ENCODE assay signal across 1 cellular context in the genomic region with DNA sequence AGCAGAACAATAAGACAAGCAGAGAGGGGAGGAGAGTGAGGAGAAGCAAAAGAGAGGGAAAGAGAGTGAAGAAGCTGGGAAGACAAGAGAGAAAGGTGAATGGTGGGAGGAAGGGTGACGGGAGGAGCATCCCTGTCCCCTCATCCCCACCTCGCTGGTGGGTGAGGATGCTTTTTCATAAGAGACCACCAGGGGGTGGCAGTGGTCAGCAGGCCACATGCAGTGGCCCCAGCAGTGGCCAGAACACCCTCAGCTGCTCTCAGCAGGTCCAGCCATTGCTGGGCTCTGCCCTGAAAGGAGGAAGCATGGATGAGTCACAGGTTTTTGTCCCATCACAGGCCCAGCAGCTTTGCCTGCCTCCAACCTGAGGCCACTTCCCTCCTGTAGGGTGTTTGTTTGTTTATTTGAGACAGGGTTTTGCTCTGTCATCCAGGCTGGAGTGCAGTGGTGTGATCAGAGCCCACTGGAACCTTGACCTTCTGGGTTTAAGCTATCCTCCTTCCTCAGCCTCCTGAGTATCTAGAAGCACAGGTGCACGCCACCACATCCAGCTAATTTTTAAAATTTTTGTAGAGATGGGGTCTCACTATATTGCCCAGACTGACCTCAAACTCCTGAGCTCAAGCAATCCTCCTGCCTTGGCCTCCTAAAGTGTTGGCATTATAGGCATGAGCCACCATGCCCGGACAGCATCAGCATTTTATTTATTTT.
TF ChIP-seq lines count a peak whose summit lies in the region.

No MANE protein-coding gene starts in this region.

TF ChIP-seq in HepG2, 621 proteins besides CTCF, POLR2A, EP300 and RAD21 (continued from another document and continues in another):
- TF ChIP-seq, protein P1, sequence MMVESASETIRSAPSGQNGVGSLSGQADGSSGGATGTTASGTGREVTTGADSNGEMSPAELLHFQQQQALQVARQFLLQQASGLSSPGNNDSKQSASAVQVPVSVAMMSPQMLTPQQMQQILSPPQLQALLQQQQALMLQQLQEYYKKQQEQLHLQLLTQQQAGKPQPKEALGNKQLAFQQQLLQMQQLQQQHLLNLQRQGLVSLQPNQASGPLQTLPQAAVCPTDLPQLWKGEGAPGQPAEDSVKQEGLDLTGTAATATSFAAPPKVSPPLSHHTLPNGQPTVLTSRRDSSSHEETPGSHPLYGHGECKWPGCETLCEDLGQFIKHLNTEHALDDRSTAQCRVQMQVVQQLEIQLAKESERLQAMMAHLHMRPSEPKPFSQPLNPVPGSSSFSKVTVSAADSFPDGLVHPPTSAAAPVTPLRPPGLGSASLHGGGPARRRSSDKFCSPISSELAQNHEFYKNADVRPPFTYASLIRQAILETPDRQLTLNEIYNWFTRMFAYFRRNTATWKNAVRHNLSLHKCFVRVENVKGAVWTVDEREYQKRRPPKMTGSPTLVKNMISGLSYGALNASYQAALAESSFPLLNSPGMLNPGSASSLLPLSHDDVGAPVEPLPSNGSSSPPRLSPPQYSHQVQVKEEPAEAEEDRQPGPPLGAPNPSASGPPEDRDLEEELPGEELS (CRISPR knock-in tag; IDR thresholded peaks at IDR 0.05): peak; percentile 58
- peak; percentile 72 for TF ChIP-seq MIER3 (CRISPR knock-in tag; IDR thresholded peaks at IDR 0.05; ENCODE audit: borderline replicate concordance)
- peak; percentile 72 for TF ChIP-seq ZBTB38 (CRISPR knock-in tag; IDR thresholded peaks at IDR 0.05)
- TF ChIP-seq, protein P2, sequence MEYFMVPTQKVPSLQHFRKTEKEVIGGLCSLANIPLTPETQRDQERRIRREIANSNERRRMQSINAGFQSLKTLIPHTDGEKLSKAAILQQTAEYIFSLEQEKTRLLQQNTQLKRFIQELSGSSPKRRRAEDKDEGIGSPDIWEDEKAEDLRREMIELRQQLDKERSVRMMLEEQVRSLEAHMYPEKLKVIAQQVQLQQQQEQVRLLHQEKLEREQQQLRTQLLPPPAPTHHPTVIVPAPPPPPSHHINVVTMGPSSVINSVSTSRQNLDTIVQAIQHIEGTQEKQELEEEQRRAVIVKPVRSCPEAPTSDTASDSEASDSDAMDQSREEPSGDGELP (IDR thresholded peaks at IDR 0.05; ENCODE audit: borderline replicate concordance, low read depth): peak; percentile 85; the same call in 1 of the 2 replicates
- TF ChIP-seq SSRP1 (CRISPR knock-in tag; IDR thresholded peaks at IDR 0.05): peak; percentile 83
- TF ChIP-seq HMG20A (CRISPR knock-in tag; IDR thresholded peaks at IDR 0.05; ENCODE audit: borderline replicate concordance): peak; percentile 60; the same call in 1 of the 2 replicates
- 0 out of 2 replicates have a peak, but pooled peaks have one; percentile 61 for TF ChIP-seq SIX4 (CRISPR knock-in tag; IDR thresholded peaks at IDR 0.05)
- peak; percentile 80 for TF ChIP-seq RXRA (CRISPR knock-in tag; IDR thresholded peaks at IDR 0.05)
- peak; percentile 90 for TF ChIP-seq SALL1 (CRISPR knock-in tag; IDR thresholded peaks at IDR 0.05)
- peak; percentile 75 for TF ChIP-seq NFE2L2 (IDR thresholded peaks at IDR 0.05; ENCODE audit: low read length)
- TF ChIP-seq ZNF672 (CRISPR knock-in tag; IDR thresholded peaks at IDR 0.05): no peak
- peak; percentile 88 for TF ChIP-seq JUND (CRISPR knock-in tag; IDR thresholded peaks at IDR 0.05)
- 0 out of 2 replicates have a peak, but pooled peaks have one; percentile 66 for TF ChIP-seq ZNF792 (CRISPR knock-in tag; IDR thresholded peaks at IDR 0.05)
- TF ChIP-seq ZNF556 (CRISPR knock-in tag; IDR thresholded peaks at IDR 0.05; ENCODE audit: borderline replicate concordance): 0 out of 2 replicates have a peak, but pooled peaks have one; percentile 17
- TF ChIP-seq, protein P3, sequence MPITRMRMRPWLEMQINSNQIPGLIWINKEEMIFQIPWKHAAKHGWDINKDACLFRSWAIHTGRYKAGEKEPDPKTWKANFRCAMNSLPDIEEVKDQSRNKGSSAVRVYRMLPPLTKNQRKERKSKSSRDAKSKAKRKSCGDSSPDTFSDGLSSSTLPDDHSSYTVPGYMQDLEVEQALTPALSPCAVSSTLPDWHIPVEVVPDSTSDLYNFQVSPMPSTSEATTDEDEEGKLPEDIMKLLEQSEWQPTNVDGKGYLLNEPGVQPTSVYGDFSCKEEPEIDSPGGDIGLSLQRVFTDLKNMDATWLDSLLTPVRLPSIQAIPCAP (CRISPR knock-in tag; IDR thresholded peaks at IDR 0.05; ENCODE audit: low read depth): no peak
- TF ChIP-seq ZNF331 (CRISPR knock-in tag; IDR thresholded peaks at IDR 0.05): peak; percentile 78; the same call in 1 of the 2 replicates
- peak; percentile 50; the same call in 1 of the 2 replicates for TF ChIP-seq HDAC2 (CRISPR knock-in tag; IDR thresholded peaks at IDR 0.05)
- peak; percentile 79 for TF ChIP-seq SAP130 (CRISPR knock-in tag; IDR thresholded peaks at IDR 0.05; ENCODE audit: low read depth)
- no peak for TF ChIP-seq HNF4G (IDR thresholded peaks at IDR 0.05; ENCODE audit: borderline replicate concordance, low read depth, low read length)
- TF ChIP-seq HNF4G (CRISPR knock-in tag; IDR thresholded peaks at IDR 0.05; ENCODE audit: borderline replicate concordance, low read depth): no peak
- peak; percentile 68 for TF ChIP-seq RXRB (CRISPR knock-in tag; IDR thresholded peaks at IDR 0.05; ENCODE audit: borderline replicate concordance)
- TF ChIP-seq TOPORS (CRISPR knock-in tag; IDR thresholded peaks at IDR 0.05): no peak
- TF ChIP-seq KAT8 (CRISPR knock-in tag; IDR thresholded peaks at IDR 0.05): peak; percentile 78; the same call in 1 of the 2 replicates
- TF ChIP-seq CBFB (CRISPR knock-in tag; IDR thresholded peaks at IDR 0.05): peak; percentile 77
- TF ChIP-seq, protein P4, sequence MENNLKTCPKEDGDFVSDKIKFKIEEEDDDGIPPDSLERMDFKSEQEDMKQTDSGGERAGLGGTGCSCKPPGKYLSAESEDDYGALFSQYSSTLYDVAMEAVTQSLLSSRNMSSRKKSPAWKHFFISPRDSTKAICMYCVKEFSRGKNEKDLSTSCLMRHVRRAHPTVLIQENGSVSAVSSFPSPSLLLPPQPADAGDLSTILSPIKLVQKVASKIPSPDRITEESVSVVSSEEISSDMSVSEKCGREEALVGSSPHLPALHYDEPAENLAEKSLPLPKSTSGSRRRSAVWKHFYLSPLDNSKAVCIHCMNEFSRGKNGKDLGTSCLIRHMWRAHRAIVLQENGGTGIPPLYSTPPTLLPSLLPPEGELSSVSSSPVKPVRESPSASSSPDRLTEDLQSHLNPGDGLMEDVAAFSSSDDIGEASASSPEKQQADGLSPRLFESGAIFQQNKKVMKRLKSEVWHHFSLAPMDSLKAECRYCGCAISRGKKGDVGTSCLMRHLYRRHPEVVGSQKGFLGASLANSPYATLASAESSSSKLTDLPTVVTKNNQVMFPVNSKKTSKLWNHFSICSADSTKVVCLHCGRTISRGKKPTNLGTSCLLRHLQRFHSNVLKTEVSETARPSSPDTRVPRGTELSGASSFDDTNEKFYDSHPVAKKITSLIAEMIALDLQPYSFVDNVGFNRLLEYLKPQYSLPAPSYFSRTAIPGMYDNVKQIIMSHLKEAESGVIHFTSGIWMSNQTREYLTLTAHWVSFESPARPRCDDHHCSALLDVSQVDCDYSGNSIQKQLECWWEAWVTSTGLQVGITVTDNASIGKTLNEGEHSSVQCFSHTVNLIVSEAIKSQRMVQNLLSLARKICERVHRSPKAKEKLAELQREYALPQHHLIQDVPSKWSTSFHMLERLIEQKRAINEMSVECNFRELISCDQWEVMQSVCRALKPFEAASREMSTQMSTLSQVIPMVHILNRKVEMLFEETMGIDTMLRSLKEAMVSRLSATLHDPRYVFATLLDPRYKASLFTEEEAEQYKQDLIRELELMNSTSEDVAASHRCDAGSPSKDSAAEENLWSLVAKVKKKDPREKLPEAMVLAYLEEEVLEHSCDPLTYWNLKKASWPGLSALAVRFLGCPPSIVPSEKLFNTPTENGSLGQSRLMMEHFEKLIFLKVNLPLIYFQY (CRISPR knock-in tag; IDR thresholded peaks at IDR 0.05; ENCODE audit: borderline replicate concordance): peak; percentile 53; the same call in 1 of the 2 replicates
- peak; percentile 71 for TF ChIP-seq THAP11 (CRISPR knock-in tag; IDR thresholded peaks at IDR 0.05)
- TF ChIP-seq BHLHE40 (IDR thresholded peaks at IDR 0.05; ENCODE audit: low read length): 0 out of 2 replicates have a peak, but pooled peaks have one; percentile 17
- no peak for TF ChIP-seq AGO2 (optimal IDR thresholded peaks at IDR 0.05; ENCODE audit: low read depth, low read length)
- peak; percentile 26; the same call in 1 of the 2 replicates for TF ChIP-seq HOXA3 (CRISPR knock-in tag; IDR thresholded peaks at IDR 0.05)
- peak; percentile 57; the same call in 1 of the 2 replicates for TF ChIP-seq ZNF614 (CRISPR knock-in tag; IDR thresholded peaks at IDR 0.05; ENCODE audit: borderline replicate concordance)
- TF ChIP-seq, protein P5, sequence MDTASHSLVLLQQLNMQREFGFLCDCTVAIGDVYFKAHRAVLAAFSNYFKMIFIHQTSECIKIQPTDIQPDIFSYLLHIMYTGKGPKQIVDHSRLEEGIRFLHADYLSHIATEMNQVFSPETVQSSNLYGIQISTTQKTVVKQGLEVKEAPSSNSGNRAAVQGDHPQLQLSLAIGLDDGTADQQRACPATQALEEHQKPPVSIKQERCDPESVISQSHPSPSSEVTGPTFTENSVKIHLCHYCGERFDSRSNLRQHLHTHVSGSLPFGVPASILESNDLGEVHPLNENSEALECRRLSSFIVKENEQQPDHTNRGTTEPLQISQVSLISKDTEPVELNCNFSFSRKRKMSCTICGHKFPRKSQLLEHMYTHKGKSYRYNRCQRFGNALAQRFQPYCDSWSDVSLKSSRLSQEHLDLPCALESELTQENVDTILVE (CRISPR knock-in tag; IDR thresholded peaks at IDR 0.05): peak; percentile 57; the same call in 1 of the 2 replicates
- TF ChIP-seq MXD4 (CRISPR knock-in tag; IDR thresholded peaks at IDR 0.05): peak; percentile 76
- peak; percentile 67; the same call in 1 of the 2 replicates for TF ChIP-seq ZSCAN9 (CRISPR knock-in tag; IDR thresholded peaks at IDR 0.05; ENCODE audit: borderline replicate concordance)
- TF ChIP-seq, protein P6, sequence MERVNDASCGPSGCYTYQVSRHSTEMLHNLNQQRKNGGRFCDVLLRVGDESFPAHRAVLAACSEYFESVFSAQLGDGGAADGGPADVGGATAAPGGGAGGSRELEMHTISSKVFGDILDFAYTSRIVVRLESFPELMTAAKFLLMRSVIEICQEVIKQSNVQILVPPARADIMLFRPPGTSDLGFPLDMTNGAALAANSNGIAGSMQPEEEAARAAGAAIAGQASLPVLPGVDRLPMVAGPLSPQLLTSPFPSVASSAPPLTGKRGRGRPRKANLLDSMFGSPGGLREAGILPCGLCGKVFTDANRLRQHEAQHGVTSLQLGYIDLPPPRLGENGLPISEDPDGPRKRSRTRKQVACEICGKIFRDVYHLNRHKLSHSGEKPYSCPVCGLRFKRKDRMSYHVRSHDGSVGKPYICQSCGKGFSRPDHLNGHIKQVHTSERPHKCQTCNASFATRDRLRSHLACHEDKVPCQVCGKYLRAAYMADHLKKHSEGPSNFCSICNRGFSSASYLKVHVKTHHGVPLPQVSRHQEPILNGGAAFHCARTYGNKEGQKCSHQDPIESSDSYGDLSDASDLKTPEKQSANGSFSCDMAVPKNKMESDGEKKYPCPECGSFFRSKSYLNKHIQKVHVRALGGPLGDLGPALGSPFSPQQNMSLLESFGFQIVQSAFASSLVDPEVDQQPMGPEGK (CRISPR knock-in tag; IDR thresholded peaks at IDR 0.05): peak; percentile 58
- TF ChIP-seq YEATS2 (CRISPR knock-in tag; IDR thresholded peaks at IDR 0.05; ENCODE audit: borderline replicate concordance): peak; percentile 70
- peak; percentile 97 for TF ChIP-seq ZNF263 (CRISPR knock-in tag; IDR thresholded peaks at IDR 0.05)
- TF ChIP-seq, protein P7, sequence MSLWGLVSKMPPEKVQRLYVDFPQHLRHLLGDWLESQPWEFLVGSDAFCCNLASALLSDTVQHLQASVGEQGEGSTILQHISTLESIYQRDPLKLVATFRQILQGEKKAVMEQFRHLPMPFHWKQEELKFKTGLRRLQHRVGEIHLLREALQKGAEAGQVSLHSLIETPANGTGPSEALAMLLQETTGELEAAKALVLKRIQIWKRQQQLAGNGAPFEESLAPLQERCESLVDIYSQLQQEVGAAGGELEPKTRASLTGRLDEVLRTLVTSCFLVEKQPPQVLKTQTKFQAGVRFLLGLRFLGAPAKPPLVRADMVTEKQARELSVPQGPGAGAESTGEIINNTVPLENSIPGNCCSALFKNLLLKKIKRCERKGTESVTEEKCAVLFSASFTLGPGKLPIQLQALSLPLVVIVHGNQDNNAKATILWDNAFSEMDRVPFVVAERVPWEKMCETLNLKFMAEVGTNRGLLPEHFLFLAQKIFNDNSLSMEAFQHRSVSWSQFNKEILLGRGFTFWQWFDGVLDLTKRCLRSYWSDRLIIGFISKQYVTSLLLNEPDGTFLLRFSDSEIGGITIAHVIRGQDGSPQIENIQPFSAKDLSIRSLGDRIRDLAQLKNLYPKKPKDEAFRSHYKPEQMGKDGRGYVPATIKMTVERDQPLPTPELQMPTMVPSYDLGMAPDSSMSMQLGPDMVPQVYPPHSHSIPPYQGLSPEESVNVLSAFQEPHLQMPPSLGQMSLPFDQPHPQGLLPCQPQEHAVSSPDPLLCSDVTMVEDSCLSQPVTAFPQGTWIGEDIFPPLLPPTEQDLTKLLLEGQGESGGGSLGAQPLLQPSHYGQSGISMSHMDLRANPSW (CRISPR knock-in tag; IDR thresholded peaks at IDR 0.05; ENCODE audit: borderline replicate concordance): no peak
- 0 out of 2 replicates have a peak, but pooled peaks have one; percentile 33 for TF ChIP-seq ZNF891 (CRISPR knock-in tag; IDR thresholded peaks at IDR 0.05)
- no peak for TF ChIP-seq SOX6 (IDR thresholded peaks at IDR 0.05)
- peak; percentile 45; the same call in 1 of the 2 replicates for TF ChIP-seq SOX6 (CRISPR knock-in tag; IDR thresholded peaks at IDR 0.05)
- no peak; the same call in 1 of the 2 replicates for TF ChIP-seq ZBTB7A (CRISPR knock-in tag; IDR thresholded peaks at IDR 0.05)
- no peak for TF ChIP-seq DR1 (CRISPR knock-in tag; IDR thresholded peaks at IDR 0.05)
- TF ChIP-seq, protein P8, sequence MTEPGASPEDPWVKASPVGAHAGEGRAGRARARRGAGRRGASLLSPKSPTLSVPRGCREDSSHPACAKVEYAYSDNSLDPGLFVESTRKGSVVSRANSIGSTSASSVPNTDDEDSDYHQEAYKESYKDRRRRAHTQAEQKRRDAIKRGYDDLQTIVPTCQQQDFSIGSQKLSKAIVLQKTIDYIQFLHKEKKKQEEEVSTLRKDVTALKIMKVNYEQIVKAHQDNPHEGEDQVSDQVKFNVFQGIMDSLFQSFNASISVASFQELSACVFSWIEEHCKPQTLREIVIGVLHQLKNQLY (CRISPR knock-in tag; IDR thresholded peaks at IDR 0.05): peak; percentile 55
- TF ChIP-seq, protein P9, sequence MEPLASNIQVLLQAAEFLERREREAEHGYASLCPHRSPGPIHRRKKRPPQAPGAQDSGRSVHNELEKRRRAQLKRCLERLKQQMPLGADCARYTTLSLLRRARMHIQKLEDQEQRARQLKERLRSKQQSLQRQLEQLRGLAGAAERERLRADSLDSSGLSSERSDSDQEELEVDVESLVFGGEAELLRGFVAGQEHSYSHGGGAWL (CRISPR knock-in tag; IDR thresholded peaks at IDR 0.05): peak; percentile 63; the same call in 1 of the 2 replicates
